In genomic region chr15:64387562-64388168, GRCh38 we compare ENCODE assay signal across 8 cellular contexts. TPM values are rescaled to one million over a fixed set of nuclear protein-coding genes. Genes with fewer than 3 reads are reported as not detected.
DNase-seq lines count a peak whose midpoint lies in the region; ATAC-seq and TF ChIP-seq lines count a peak whose summit lies in the region.

TRIP4 (plus strand) TSS chr15:64387836; CDS start chr15:64387864, 28 bp downstream.

- DNase-seq in GM10248 (ENCODE audit: extremely low spot score): peak; percentile 94
- peak; percentile 92 for DNase-seq in NCI-H1092 treated with DMSO at 0.1 percent for 48 hours (lab: John Stamatoyannopoulos, UW)
- peak; percentile 95 to 99 for DNase-seq in SW 1271 (lab: John Stamatoyannopoulos, UW)
- DNase-seq in activated naive CD8-positive, alpha-beta T cell treated with anti-CD3 and anti-CD28 coated beads, Interleukin-2, amount 50 U/mL, for 16 hours (ENCODE audit: low read depth, low spot score): peak; percentile 94
- peak; percentile 94 to 99 for DNase-seq in cardiac muscle cell (ENCODE audit: low read depth in 1 of 2, low spot score in 1 of 2)
- peak; percentile 83 to 84 for DNase-seq in tibial nerve (ENCODE audit: low spot score in 2 of 2)

- H3K4me3 ChIP-seq in cardiac muscle cell: peak within 1 kb of the TSS; percentile 54
- H3K4me3 ChIP-seq in parathyroid adenoma (ENCODE audit: low read depth, low read length): peak within 1 kb of the TSS; percentile 93
- H3K4me3 ChIP-seq in tibial nerve: peak within 1 kb of the TSS; percentile 55 to 79 (median 76)

- TF ChIP-seq CTCF in GM10248 (IDR thresholded peaks at IDR 0.05; ENCODE audit: control extremely low read depth, extremely low read depth, low read depth, missing control alignments): no peak
- TF ChIP-seq CTCF in cardiac muscle cell (IDR thresholded peaks at IDR 0.05; ENCODE audit: low read depth, low read length): peak; percentile 20
- TF ChIP-seq CTCF in parathyroid adenoma (IDR thresholded peaks at IDR 0.05): peak; percentile 7
- TF ChIP-seq CTCF in tibial nerve (IDR thresholded peaks at IDR 0.05): peak in 1 of 5 experiments; percentile 5

- no peaks in the 10 kb centered on the region for H3K79me2 ChIP-seq in parathyroid adenoma

- H3K27me3 ChIP-seq in cardiac muscle cell: no peaks in the 10 kb centered on the region
- no peaks in the 10 kb centered on the region for H3K27me3 ChIP-seq in parathyroid adenoma (ENCODE audit: control insufficient read depth, insufficient read depth, low read length)
- no peaks in the 10 kb centered on the region for H3K27me3 ChIP-seq in tibial nerve

- H3K4me2 ChIP-seq in parathyroid adenoma (ENCODE audit: low read length): peak within 1 kb of the TSS; percentile 73

- TF ChIP-seq EP300 in tibial nerve (IDR thresholded peaks at IDR 0.05): peak in 1 of 2 donors; percentile 84

- WGBS in tibial nerve, 2 donors: 1% methylated on average over 33 to 35 of the region's 35 CpGs

- peak within 1 kb of the TSS; percentile 6 for H3K9ac ChIP-seq in parathyroid adenoma

- ATAC-seq in HG02610 (IDR thresholded peaks at IDR 0.05; ENCODE audit: unreplicated experiment): peak; percentile 98

- POLR2A ChIA-PET in GM10248 (lab: Yijun Ruan, JAX): interaction anchor here (0.5 kb wide), 3 partner anchors 18 to 333 kb away, joined by 4 to 6 read pairs (median 5); no protein-coding TSS in a partner anchor

- H3K36me3 ChIP-seq in cardiac muscle cell: no peaks in the 10 kb centered on the region
- no peaks in the 10 kb centered on the region for H3K36me3 ChIP-seq in parathyroid adenoma (ENCODE audit: control insufficient read depth, insufficient read depth, low read length)
- peaks cover 0 to 25% (median 0%) of the 10 kb centered on the region in 3 donors for H3K36me3 ChIP-seq in tibial nerve

- H3K4me1 ChIP-seq in cardiac muscle cell (ENCODE audit: low read depth) (no peaks in the 10 kb centered on the region), parathyroid adenoma (no peaks in the 10 kb centered on the region), tibial nerve (peaks cover 0 to 14% (median 4%) of the 10 kb centered on the region in 4 donors)

- CTCF ChIA-PET in GM10248 (lab: Yijun Ruan, JAX): interaction anchor here (0.9 to 2.1 kb wide), 5 partner anchors 11 to 340 kb away, joined by 3 to 9 read pairs (median 3); no protein-coding TSS in a partner anchor

- peak; percentile 30 to 45 for TF ChIP-seq POLR2A in tibial nerve (IDR thresholded peaks at IDR 0.05)

- H3K27ac ChIP-seq in cardiac muscle cell (peak within 1 kb of the TSS; percentile 65), parathyroid adenoma (peak within 1 kb of the TSS; percentile 74), tibial nerve (peak within 1 kb of the TSS in 3 of 4 donors; percentile 76 to 88 (median 83))

- no peaks in the 10 kb centered on the region for H3K9me3 ChIP-seq in cardiac muscle cell (ENCODE audit: low read depth)
- no peaks in the 10 kb centered on the region for H3K9me3 ChIP-seq in parathyroid adenoma (ENCODE audit: control insufficient read depth, low read length)
- H3K9me3 ChIP-seq in tibial nerve: no peaks in the 10 kb centered on the region

- H2AFZ ChIP-seq in parathyroid adenoma: peak within 1 kb of the TSS; percentile 89

RNA-seq across cellular contexts. Expression of gene TRIP4, which starts in this region (rescaled TPM):
- total RNA-seq in cardiac muscle cell (7.8 and 14.3 TPM in 2 replicates), tibial nerve (10 to 100 TPM; 13.0 to 23.7 (median 18.0) TPM)
- polyA plus RNA-seq in cardiac muscle cell: 35.3 TPM in 2 replicates

Comparison
In these comparisons a context has a peak if more than half of its experiments do, and no peak if none do; other contexts are left out.
1. Peak in every context shown above with its lines: DNase-seq, ATAC-seq, H3K4me3 ChIP-seq and H3K27ac ChIP-seq.